ENCODE assay signal across 20 cellular contexts in genomic region chr12:95862038-95862437, GRCh38. TPM values are rescaled to one million over a fixed set of nuclear protein-coding genes. Genes with fewer than 3 reads are reported as not detected.
DNase-seq lines count a peak whose midpoint lies in the region; ATAC-seq, FAIRE-seq and TF ChIP-seq lines count a peak whose summit lies in the region.
"Had no signal": no experiment of that assay in that cellular context is flagged by ENCODE, and none has a peak within 500 bp of the region (broad histone marks: within the 10 kb centered on the region; RNA-seq: fewer than 3 reads in every experiment).

No MANE protein-coding gene starts in this region.

- CTCF ChIA-PET in HepG2 (lab: Yijun Ruan, JAX; ENCODE audit: low intra/inter-chr PET ratio, low total read pairs) (no interaction called here), HEK293 (lab: Yijun Ruan, JAX) (interaction anchor here (0.6 kb wide), 2 partner anchors 11 to 18 kb away, joined by 3 read pairs; no protein-coding TSS in a partner anchor), GM10248 (lab: Yijun Ruan, JAX) (no interaction called here)

- no peak for TF ChIP-seq EP300 in HepG2 (IDR thresholded peaks at IDR 0.05; ENCODE audit: low read depth in 2 of 2, low read length in 2 of 2)
- no peak for TF ChIP-seq EP300 in HepG2 (CRISPR knock-in tag; IDR thresholded peaks at IDR 0.05; ENCODE audit: borderline replicate concordance)

- H3K4me3 Mint-ChIP-seq in endodermal cell, result no peak overlapping the region
- H3K4me3 Mint-ChIP-seq: B cell; CD4-positive, CD25-positive, alpha-beta regulatory T cell; CD8-positive, alpha-beta T cell had no signal

- DNase-seq in HepG2 (ENCODE audit: low spot score) (no peak), right lobe of liver (no peak), endodermal cell (no peak), GM19238 (ENCODE audit: insufficient read length, low spot score) (no peak), GM10248 (ENCODE audit: extremely low spot score) (no peak), Karpas-422 (no peak)
- DNase-seq: Caco-2; CD4-positive, CD25-positive, alpha-beta regulatory T cell; CD8-positive, alpha-beta T cell; DMS153; EL; GDM1; GOT3 had no signal

- POLR2A ChIA-PET in HepG2 (lab: Yijun Ruan, JAX) (no interaction called here), HEK293 (lab: Yijun Ruan, JAX) (no interaction called here), GM10248 (lab: Yijun Ruan, JAX) (no interaction called here)

- H3K4me1 Mint-ChIP-seq in endodermal cell, result peaks cover 6% of the 10 kb centered on the region

- H3K27me3 Mint-ChIP-seq in endodermal cell (ENCODE audit: insufficient read depth), result no peaks in the 10 kb centered on the region

- H3K4me2 ChIP-seq in HepG2 (ENCODE audit: low read depth, low read length), result no peak overlapping the region
- H3K4me2 ChIP-seq in Karpas-422 (ENCODE audit: low read depth, low read length, poor library complexity, severe bottlenecking), result no peak overlapping the region
- H3K4me2 ChIP-seq: BLaER1 had no signal

- H2AFZ ChIP-seq in HepG2 (ENCODE audit: low read length) (no peak overlapping the region), Karpas-422 (ENCODE audit: low read length) (no peak overlapping the region)

- intact Hi-C loops in HepG2 (cut with micrococcal nuclease; ENCODE audit: unreplicated experiment) (no loop called here), right lobe of liver (cut with DNase I) (no loop called here)

- no peak for FAIRE-seq in HepG2 (lab: Jason Lieb, UNC)
- FAIRE-seq: GM12891, H54 had no signal

- no peak for TF ChIP-seq CTCF in HepG2 (CRISPR knock-in tag; IDR thresholded peaks at IDR 0.05)
- no peak for TF ChIP-seq CTCF in right lobe of liver (IDR thresholded peaks at IDR 0.05)
- TF ChIP-seq CTCF in HEK293 (tag by site-specific recombination; IDR thresholded peaks at IDR 0.05), result no peak
- no peak for TF ChIP-seq CTCF in endodermal cell (conservative IDR thresholded peaks at IDR 0.05)
- TF ChIP-seq CTCF in GM10248 (IDR thresholded peaks at IDR 0.05; ENCODE audit: control extremely low read depth, extremely low read depth, low read depth, missing control alignments), result no peak

- H3K9me2 ChIP-seq in Karpas-422 (replicated peaks; ENCODE audit: insufficient read depth, low read length), result no peaks in the 10 kb centered on the region

- H3K9me3 ChIP-seq in HepG2 (ENCODE audit: low read length), result no peaks in the 10 kb centered on the region
- H3K9me3 ChIP-seq in right lobe of liver, result no peaks in the 10 kb centered on the region
- H3K9me3 ChIP-seq in HEK293 (ENCODE audit: control insufficient read depth, insufficient read depth, low read depth, low read length), result peaks cover 3% of the 10 kb centered on the region; the same call in 1 of the 2 replicates
- peaks cover 34% of the 10 kb centered on the region for H3K9me3 ChIP-seq in endodermal cell (ENCODE audit: control insufficient read depth, low read length)
- H3K9me3 ChIP-seq in Karpas-422 (ENCODE audit: low read length), result no peaks in the 10 kb centered on the region
- H3K9me3 ChIP-seq: Caco-2, HAP-1 had no signal

- no peak for ATAC-seq in HepG2
- no peak for ATAC-seq in right lobe of liver
- ATAC-seq: CD8-positive, alpha-beta T cell had no signal

- H3K4me3 ChIP-seq in HepG2 (replicated peaks in 1 of 3; ENCODE audit: insufficient read depth in 1 of 3, low read depth in 2 of 3, low read length in 3 of 3), result no peak overlapping the region
- H3K4me3 ChIP-seq in right lobe of liver, result no peak overlapping the region
- H3K4me3 ChIP-seq in HEK293 (ENCODE audit: low read depth, low read length), result no peak overlapping the region
- peak overlapping the region; percentile 94 for H3K4me3 ChIP-seq in endodermal cell (ENCODE audit: low read length)
- no peak overlapping the region for H3K4me3 ChIP-seq in Karpas-422 (ENCODE audit: low read length)
- H3K4me3 ChIP-seq: BLaER1, HAP-1 had no signal

- peaks cover 62% of the 10 kb centered on the region for H3K4me1 ChIP-seq in HepG2 (ENCODE audit: insufficient read depth, low read length)
- H3K4me1 ChIP-seq in right lobe of liver, result peaks cover 0 to 27% (median 6%) of the 10 kb centered on the region in 4 donors
- H3K4me1 ChIP-seq in HEK293 (ENCODE audit: control insufficient read depth, insufficient read depth, low read length), result 0 out of 2 replicates have a peak, but pooled peaks cover 6% of the 10 kb centered on the region
- H3K4me1 ChIP-seq in endodermal cell (ENCODE audit: control insufficient read depth, insufficient read depth, low read length), result peaks cover 2% of the 10 kb centered on the region
- peaks cover 17% of the 10 kb centered on the region for H3K4me1 ChIP-seq in Karpas-422 (ENCODE audit: low read length)
- H3K4me1 ChIP-seq: Caco-2 had no signal

- TF ChIP-seq POLR2A in HepG2 (IDR thresholded peaks at IDR 0.05; ENCODE audit: insufficient read depth in 1 of 2, low read depth in 2 of 2, low read length in 2 of 2) (no peak), right lobe of liver (IDR thresholded peaks at IDR 0.05) (no peak)

- in situ Hi-C loops in HepG2 (cut with HindIII; ENCODE audit: extremely low pct_ligation_motif_present, low pct_unique_long_range_greater_than_20kb), result no loop called here

- TF ChIP-seq RAD21 in HepG2 (CRISPR knock-in tag; IDR thresholded peaks at IDR 0.05), result no peak

- no peaks in the 10 kb centered on the region; a peak in 1 of 5 replicates for H3K27me3 ChIP-seq in HepG2 (ENCODE audit: control insufficient read depth in 1 of 2, insufficient read depth in 2 of 2, low read length in 2 of 2)
- no peaks in the 10 kb centered on the region for H3K27me3 ChIP-seq in right lobe of liver
- no peaks in the 10 kb centered on the region for H3K27me3 ChIP-seq in endodermal cell (ENCODE audit: control insufficient read depth, insufficient read depth, low read length, poor library complexity, severe bottlenecking)
- no peaks in the 10 kb centered on the region for H3K27me3 ChIP-seq in Karpas-422 (ENCODE audit: low read length)

- H3K9me3 Mint-ChIP-seq in endodermal cell, result peaks cover 19% of the 10 kb centered on the region
- H3K9me3 Mint-ChIP-seq: CD4-positive, CD25-positive, alpha-beta regulatory T cell; CD8-positive, alpha-beta T cell had no signal

- BruUV-seq in HepG2 (replicated peaks; lab: Mats Ljungman, UMichigan), result no TSS peak

- H3K36me3 ChIP-seq in HepG2 (replicated peaks in 1 of 2; ENCODE audit: control insufficient read depth in 1 of 2, insufficient read depth in 2 of 2, low read length in 2 of 2) (peaks cover 4 to 42% of the 10 kb centered on the region in 2 experiments), right lobe of liver (peaks cover 2 to 21% (median 6%) of the 10 kb centered on the region in 4 donors), HEK293 (ENCODE audit: control insufficient read depth in 2 of 2, insufficient read depth in 1 of 2, low read length in 2 of 2) (peaks cover 53 to 59% of the 10 kb centered on the region in 2 experiments), endodermal cell (ENCODE audit: control insufficient read depth, insufficient read depth, low read length) (peaks cover 69% of the 10 kb centered on the region), Karpas-422 (ENCODE audit: insufficient read depth, low read length) (peaks cover 60% of the 10 kb centered on the region)

- peaks cover 45% of the 10 kb centered on the region for H3K36me3 Mint-ChIP-seq in endodermal cell (ENCODE audit: low read depth)

- H4K20me1 ChIP-seq in HepG2 (ENCODE audit: insufficient read depth, low read length) (peaks cover 7% of the 10 kb centered on the region), Karpas-422 (ENCODE audit: insufficient read depth, low read depth, low read length) (0 out of 2 replicates have a peak, but pooled peaks cover 9% of the 10 kb centered on the region)

- H3K27ac ChIP-seq in HepG2 (ENCODE audit: extremely low read length, insufficient read depth, low read length) (no peak overlapping the region), right lobe of liver (no peak overlapping the region), HEK293 (ENCODE audit: extremely low read depth, low read depth, low read length) (no peak overlapping the region), endodermal cell (ENCODE audit: low read depth, low read length) (no peak overlapping the region), Karpas-422 (ENCODE audit: low read length) (no peak overlapping the region)
- H3K27ac ChIP-seq: BLaER1, C4-2B had no signal

- H3K79me2 ChIP-seq in HepG2 (ENCODE audit: insufficient read depth, low read length) (peaks cover 58% of the 10 kb centered on the region), Karpas-422 (ENCODE audit: low read length) (peaks cover 69% of the 10 kb centered on the region)

- no peak overlapping the region for H3K9ac ChIP-seq in HepG2 (ENCODE audit: insufficient read depth, low read depth, low read length)
- H3K9ac ChIP-seq in endodermal cell (ENCODE audit: extremely low read depth, low read length, poor library complexity, severe bottlenecking), result no peak overlapping the region
- no peak overlapping the region for H3K9ac ChIP-seq in Karpas-422 (ENCODE audit: low read length)
- H3K9ac ChIP-seq: BLaER1 had no signal

- H3K27ac Mint-ChIP-seq in endodermal cell, result no peak overlapping the region
- H3K27ac Mint-ChIP-seq: B cell; CD4-positive, CD25-positive, alpha-beta regulatory T cell; CD8-positive, alpha-beta T cell had no signal

- 95% methylated on average over 3 of the region's 3 CpGs for WGBS in HepG2 (ENCODE audit: low lambda C conversion rate)
- 94% methylated on average over 3 of the region's 3 CpGs for WGBS in right lobe of liver (ENCODE audit: insufficient coverage, low coverage, low lambda C conversion rate, missing lambda C conversion rate)
- 92% methylated on average over 3 of the region's 3 CpGs; no CpG with 5 or more reads in 1 of the 2 experiments for WGBS in endodermal cell (ENCODE audit: insufficient coverage in 1 of 2, insufficient read length in 1 of 2), 2 experiments

RNA-seq across cellular contexts. Expression of gene SNRPF, which starts 3.3 kb away (rescaled TPM):
- total RNA-seq in HepG2 (2016; rRNA removed; fragmentation: Illumina TruSeq; extraction: Trizol) (77.2 and 94.7 TPM in 2 replicates), right lobe of liver (10 to 100 TPM in 3 of 6 experiments, 1 to 10 TPM in 3; 5.8 to 10.4 (median 8.5) TPM), endodermal cell (10 to 100 TPM; 59.6 to 66.5 TPM)
- total RNA-seq in HepG2 (2016; cell fraction: cytosol; rRNA removed; fragmentation: Illumina TruSeq; extraction: Trizol; ENCODE audit: low read depth), result 26.9 and 33.1 TPM in 2 replicates
- 81.2 and 98.9 TPM in 2 replicates for total RNA-seq in HepG2 (2016; cell fraction: insoluble cytoplasmic fraction; rRNA removed; fragmentation: Illumina TruSeq; extraction: Trizol)
- total RNA-seq in HepG2 (2016; cell fraction: membrane; rRNA removed; fragmentation: Illumina TruSeq; extraction: Trizol), result 44.1 and 49.3 TPM in 2 replicates
- total RNA-seq in HepG2 (2016; cell fraction: nucleus; rRNA removed; fragmentation: Illumina TruSeq; extraction: Trizol), result 43.9 and 45.5 TPM in 2 replicates
- polyA plus RNA-seq in HepG2 (2011; rRNA removed), result 24.3 and 31.7 TPM in 2 replicates
- 12.6 and 12.9 TPM in 2 replicates for polyA plus RNA-seq in HepG2 (2011; cell fraction: cytosol; rRNA removed)
- polyA plus RNA-seq in HepG2 (2011; cell fraction: nucleus; rRNA removed), result 5.8 TPM in 2 replicates
- polyA plus RNA-seq in HepG2 (2012), result 42.8 and 62.0 TPM in 2 replicates
- polyA plus RNA-seq in HepG2 (2016; cell fraction: cytosol; fragmentation: Illumina TruSeq; extraction: Trizol; ENCODE audit: low read depth), result 44.6 and 58.9 TPM in 2 replicates
- polyA plus RNA-seq in HepG2 (2016; cell fraction: insoluble cytoplasmic fraction; fragmentation: Illumina TruSeq; extraction: Trizol; ENCODE audit: low read depth), result 161 and 181 TPM in 2 replicates
- polyA plus RNA-seq in HepG2 (2016; cell fraction: membrane; fragmentation: Illumina TruSeq; extraction: Trizol; ENCODE audit: low read depth), result 62.3 and 79.4 TPM in 2 replicates
- 67.6 and 85.9 TPM in 2 replicates for polyA plus RNA-seq in HepG2 (2016; cell fraction: nucleus; fragmentation: Illumina TruSeq; extraction: Trizol; ENCODE audit: insufficient read depth, low read depth)
- 6.8 and 8.3 TPM in 2 replicates for polyA minus RNA-seq in HepG2 (2011; rRNA and poly(A)+ RNA removed; ENCODE audit: low replicate concordance)
- polyA minus RNA-seq in HepG2 (2011; cell fraction: cytosol; rRNA and poly(A)+ RNA removed), result 5.1 and 7.6 TPM in 2 replicates
- 24.0 and 29.7 TPM in 2 replicates for polyA minus RNA-seq in HepG2 (2011; cell fraction: nucleus; rRNA and poly(A)+ RNA removed)
- polyA plus RNA-seq in endodermal cell (2013, experiment 1 of 2), result 151 TPM
- polyA plus RNA-seq in endodermal cell (2013, experiment 2 of 2), result 143 TPM
- 17.6 and 41.4 TPM in 2 replicates for total RNA-seq in Karpas-422 (2014; rRNA removed; shearing (Covaris generic); ENCODE audit: low replicate concordance)
